Comparison of ENCODE assay signal across 26 cellular contexts in the genomic region with DNA sequence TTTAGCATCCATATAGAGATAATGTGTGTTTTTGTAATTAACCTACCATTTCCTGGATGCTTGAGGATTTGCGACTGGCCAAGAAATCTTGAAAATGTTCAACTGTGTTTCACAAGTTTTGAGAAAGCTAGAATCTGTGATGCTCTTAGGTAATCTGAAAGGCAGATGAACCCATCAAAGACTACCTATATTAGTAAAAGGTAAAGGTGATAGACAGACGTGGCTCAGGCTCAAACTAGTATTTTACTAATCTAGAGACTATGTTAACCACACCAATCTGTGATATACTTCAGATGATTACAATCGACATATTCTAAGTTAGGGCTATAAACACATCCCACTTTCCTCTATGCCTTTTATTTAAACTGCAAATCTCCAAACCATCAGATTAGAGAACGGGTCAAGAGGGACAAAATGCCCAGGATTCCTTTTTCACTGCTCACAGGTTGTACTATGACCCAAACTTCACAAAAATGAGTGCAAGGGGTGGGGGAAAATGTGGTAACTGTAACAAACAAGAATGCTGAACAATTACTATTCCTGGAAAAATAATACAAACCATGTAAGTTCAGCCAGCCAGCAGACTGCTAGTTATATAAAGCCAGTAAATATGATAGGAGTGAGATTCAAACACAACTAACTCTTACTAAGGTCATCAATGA.
DNase-seq lines count a peak whose midpoint lies in the region; ATAC-seq, FAIRE-seq and TF ChIP-seq lines count a peak whose summit lies in the region.
"Had no signal": no experiment of that assay in that cellular context is flagged by ENCODE, and none has a peak within 500 bp of the region (broad histone marks: within the 10 kb centered on the region; RNA-seq: fewer than 3 reads in every experiment).

No MANE protein-coding gene starts in this region.

- no peak overlapping the region for H3K27ac ChIP-seq in HepG2 (ENCODE audit: extremely low read length, insufficient read depth, low read length)
- no peak overlapping the region for H3K27ac ChIP-seq in right lobe of liver
- H3K27ac ChIP-seq: esophagus squamous epithelium, gastroesophageal sphincter, left ventricle myocardium inferior, ovary, PC-9, thyroid gland had no signal

- peaks cover 15% of the 10 kb centered on the region for H3K4me1 ChIP-seq in HepG2 (ENCODE audit: insufficient read depth, low read length)
- no peaks in the 10 kb centered on the region for H3K4me1 ChIP-seq in right lobe of liver
- H3K4me1 ChIP-seq: esophagus squamous epithelium, left ventricle myocardium inferior, thyroid gland had no signal

- H3K4me3 ChIP-seq in HepG2 (replicated peaks in 1 of 3; ENCODE audit: insufficient read depth in 1 of 3, low read depth in 2 of 3, low read length in 3 of 3) (no peak overlapping the region), right lobe of liver (no peak overlapping the region)
- H3K4me3 ChIP-seq: esophagus squamous epithelium, gastroesophageal sphincter, left ventricle myocardium inferior, ovary, PC-9, thyroid gland had no signal

- TF ChIP-seq CTCF in HepG2 (CRISPR knock-in tag; IDR thresholded peaks at IDR 0.05) (no peak), right lobe of liver (IDR thresholded peaks at IDR 0.05) (no peak), activated B cell treated with CpG ODN at 0.5 μM for 24 hours (IDR thresholded peaks at IDR 0.05) (no peak)

- peak; percentile 15 for DNase-seq in HepG2 (ENCODE audit: low spot score)
- no peak for DNase-seq in right lobe of liver
- no peak for DNase-seq in activated B cell treated with CpG ODN at 0.5 μM for 24 hours
- DNase-seq in iris pigment epithelial cell (ENCODE audit: low read depth): peak; percentile 69
- no peak for DNase-seq in stimulated activated naive CD8-positive, alpha-beta T cell treated with anti-CD3 and anti-CD28 coated beads, Interleukin-15, amount 100 ng/mL, for 72 hours
- no peak for DNase-seq in pons (ENCODE audit: low spot score)
- no peak for DNase-seq in HT-29 (ENCODE audit: low spot score)
- DNase-seq in midbrain (lab: John Stamatoyannopoulos, UW): no peak
- DNase-seq: activated CD4-positive, alpha-beta T cell treated with anti-CD3 and anti-CD28 coated beads for 1 hour; amniotic stem cell; esophagus squamous epithelium; left ventricle myocardium inferior; natural killer cell; NCI-H146; ovary; PC-9; right cardiac atrium; SIG-M5; stimulated activated CD4-positive, alpha-beta T cell treated with anti-CD3 and anti-CD28 coated beads, Interleukin-4, amount 100 ng/mL, for 24 hours; stimulated activated naive CD4-positive, alpha-beta T cell treated with Interleukin-2 at 50 U/mL for 16 hours; thyroid gland had no signal

- peaks cover 38% of the 10 kb centered on the region for H3K36me3 Mint-ChIP-seq in activated B cell treated with CpG ODN at 0.5 μM for 24 hours (ENCODE audit: low read depth)
- H3K36me3 Mint-ChIP-seq: natural killer cell had no signal

- no peak overlapping the region for H3K4me2 ChIP-seq in HepG2 (ENCODE audit: low read depth, low read length)
- H3K4me2 ChIP-seq: PC-9 had no signal

- in situ Hi-C loops in HepG2 (cut with HindIII; ENCODE audit: extremely low pct_ligation_motif_present, low pct_unique_long_range_greater_than_20kb): no loop called here

- no peak for TF ChIP-seq RAD21 in HepG2 (CRISPR knock-in tag; IDR thresholded peaks at IDR 0.05)

- POLR2A ChIA-PET in HepG2 (lab: Yijun Ruan, JAX): no interaction called here
- POLR2A ChIA-PET in activated B cell treated with CpG ODN at 0.5 μM for 24 hours (lab: Charles Lee): no interaction called here

- H3K9me3 Mint-ChIP-seq in activated B cell treated with CpG ODN at 0.5 μM for 24 hours: no peaks in the 10 kb centered on the region
- H3K9me3 Mint-ChIP-seq in stimulated activated naive CD8-positive, alpha-beta T cell treated with anti-CD3 and anti-CD28 coated beads, Interleukin-15, amount 100 ng/mL, for 72 hours: no peaks in the 10 kb centered on the region
- H3K9me3 Mint-ChIP-seq: activated T-helper 2 cell treated with anti-CD3 and anti-CD28 coated beads, Interferon-gamma antibody, Interleukin-2, Interleukin-4, amounts not matched to agents 10 μg/mL and 5 μg/mL and 100 μg/mL, durations not matched to agents 14 hours and 24 hours and 36 hours; CD14-positive monocyte; natural killer cell had no signal

- BruUV-seq in HepG2 (replicated peaks; lab: Mats Ljungman, UMichigan): no TSS peak

- ATAC-seq in HepG2 (no peak), right lobe of liver (no peak), activated B cell treated with CpG ODN at 0.5 μM for 24 hours (ENCODE audit: low read depth) (no peak)
- peak; percentile 96 for ATAC-seq in stimulated activated naive CD8-positive, alpha-beta T cell treated with anti-CD3 and anti-CD28 coated beads, Interleukin-15, amount 100 ng/mL, for 72 hours
- ATAC-seq: gastroesophageal sphincter, natural killer cell, right cardiac atrium had no signal

- H3K27me3 ChIP-seq in HepG2 (ENCODE audit: control insufficient read depth in 1 of 2, insufficient read depth in 2 of 2, low read length in 2 of 2) (no peaks in the 10 kb centered on the region), right lobe of liver (no peaks in the 10 kb centered on the region)
- H3K27me3 ChIP-seq: esophagus squamous epithelium, gastroesophageal sphincter, ovary, thyroid gland had no signal

- intact Hi-C loops in HepG2 (cut with micrococcal nuclease; ENCODE audit: unreplicated experiment): no loop called here
- intact Hi-C loops in right lobe of liver (cut with DNase I): no loop called here
- intact Hi-C loops in activated B cell treated with CpG ODN at 0.5 μM for 24 hours (cut with micrococcal nuclease): no loop called here

- 92% methylated on average over 4 of the region's 4 CpGs for WGBS in HepG2 (ENCODE audit: low lambda C conversion rate)
- 74% methylated on average over 4 of the region's 4 CpGs for WGBS in right lobe of liver (ENCODE audit: insufficient coverage, low coverage, low lambda C conversion rate, missing lambda C conversion rate)

- CTCF ChIA-PET in HepG2 (lab: Yijun Ruan, JAX; ENCODE audit: low intra/inter-chr PET ratio, low total read pairs): no interaction called here
- CTCF ChIA-PET in activated B cell treated with CpG ODN at 0.5 μM for 24 hours (lab: Charles Lee): no interaction called here

- no peak overlapping the region for H3K9ac ChIP-seq in HepG2 (ENCODE audit: insufficient read depth, low read depth, low read length)

- TF ChIP-seq POLR2A in HepG2 (IDR thresholded peaks at IDR 0.05; ENCODE audit: insufficient read depth in 1 of 2, low read depth in 2 of 2, low read length in 2 of 2) (no peak), right lobe of liver (IDR thresholded peaks at IDR 0.05) (no peak)

- H3K4me3 Mint-ChIP-seq in activated B cell treated with CpG ODN at 0.5 μM for 24 hours: no peak overlapping the region
- peak overlapping the region in 1 of 2 donors; percentile 52 for H3K4me3 Mint-ChIP-seq in stimulated activated naive CD8-positive, alpha-beta T cell treated with anti-CD3 and anti-CD28 coated beads, Interleukin-15, amount 100 ng/mL, for 72 hours
- H3K4me3 Mint-ChIP-seq: CD14-positive monocyte, natural killer cell had no signal

- H3K9me3 ChIP-seq in HepG2 (ENCODE audit: low read length): no peaks in the 10 kb centered on the region
- H3K9me3 ChIP-seq in right lobe of liver: no peaks in the 10 kb centered on the region
- H3K9me3 ChIP-seq: esophagus squamous epithelium, gastroesophageal sphincter, left ventricle myocardium inferior, ovary, thyroid gland had no signal

- H3K36me3 ChIP-seq in HepG2 (replicated peaks in 1 of 2; ENCODE audit: control insufficient read depth in 1 of 2, insufficient read depth in 2 of 2, low read length in 2 of 2) (0 out of 5 replicates have a peak, but pooled peaks cover 0 to 1% of the 10 kb centered on the region in 2 experiments), right lobe of liver (no peaks in the 10 kb centered on the region)
- H3K36me3 ChIP-seq: esophagus squamous epithelium, gastroesophageal sphincter, left ventricle myocardium inferior, ovary, thyroid gland had no signal

- no peak for TF ChIP-seq EP300 in HepG2 (IDR thresholded peaks at IDR 0.05; ENCODE audit: low read depth in 2 of 2, low read length in 2 of 2)
- no peak for TF ChIP-seq EP300 in HepG2 (CRISPR knock-in tag; IDR thresholded peaks at IDR 0.05; ENCODE audit: borderline replicate concordance)

- H4K20me1 ChIP-seq in HepG2 (ENCODE audit: insufficient read depth, low read length): no peaks in the 10 kb centered on the region

- H2AFZ ChIP-seq in HepG2 (ENCODE audit: low read length): no peak overlapping the region
- H2AFZ ChIP-seq: PC-9 had no signal

- peaks cover 4% of the 10 kb centered on the region for H3K79me2 ChIP-seq in HepG2 (ENCODE audit: insufficient read depth, low read length)

- FAIRE-seq in HepG2 (lab: Jason Lieb, UNC): no peak
- FAIRE-seq: HTR-8/SVneo, islet of Langerhans had no signal

- peak overlapping the region; percentile 37 for H3K27ac Mint-ChIP-seq in activated B cell treated with CpG ODN at 0.5 μM for 24 hours
- peak overlapping the region; percentile 84 to 85 for H3K27ac Mint-ChIP-seq in stimulated activated naive CD8-positive, alpha-beta T cell treated with anti-CD3 and anti-CD28 coated beads, Interleukin-15, amount 100 ng/mL, for 72 hours
- H3K27ac Mint-ChIP-seq: activated T-helper 2 cell treated with anti-CD3 and anti-CD28 coated beads, Interferon-gamma antibody, Interleukin-2, Interleukin-4, amounts not matched to agents 10 μg/mL and 5 μg/mL and 100 μg/mL, durations not matched to agents 14 hours and 24 hours and 36 hours; natural killer cell had no signal

- no peaks in the 10 kb centered on the region for H3K27me3 Mint-ChIP-seq in activated B cell treated with CpG ODN at 0.5 μM for 24 hours
- H3K27me3 Mint-ChIP-seq in stimulated activated naive CD8-positive, alpha-beta T cell treated with anti-CD3 and anti-CD28 coated beads, Interleukin-15, amount 100 ng/mL, for 72 hours: no peaks in the 10 kb centered on the region

- peaks cover 25% of the 10 kb centered on the region for H3K4me1 Mint-ChIP-seq in activated B cell treated with CpG ODN at 0.5 μM for 24 hours
- peaks cover 86% of the 10 kb centered on the region for H3K4me1 Mint-ChIP-seq in stimulated activated naive CD8-positive, alpha-beta T cell treated with anti-CD3 and anti-CD28 coated beads, Interleukin-15, amount 100 ng/mL, for 72 hours
- H3K4me1 Mint-ChIP-seq: CD14-positive monocyte had no signal

TF ChIP-seq in HepG2, 621 proteins besides CTCF, POLR2A, EP300 and RAD21 (continues in another document):
- TF ChIP-seq FOXO1 (CRISPR knock-in tag; IDR thresholded peaks at IDR 0.05) (no peak), ZNF335 (CRISPR knock-in tag; IDR thresholded peaks at IDR 0.05) (no peak), SOX5 (CRISPR knock-in tag; IDR thresholded peaks at IDR 0.05; ENCODE audit: borderline replicate concordance) (no peak), KLF16 (CRISPR knock-in tag; IDR thresholded peaks at IDR 0.05) (no peak), HOXA5 (CRISPR knock-in tag; IDR thresholded peaks at IDR 0.05) (no peak), ZNF234 (CRISPR knock-in tag; conservative IDR thresholded peaks at IDR 0.05) (no peak), TGIF2 (CRISPR knock-in tag; IDR thresholded peaks at IDR 0.05) (no peak)

Comparison
In these comparisons a context has a peak if more than half of its experiments do, and no peak if none do; other contexts are left out.
1. DNase-seq: peak in HepG2 (single experiment) and iris pigment epithelial cell (single experiment); none in right lobe of liver (0 of 3), activated B cell treated with CpG ODN at 0.5 μM for 24 hours (single experiment), stimulated activated naive CD8-positive, alpha-beta T cell treated with anti-CD3 and anti-CD28 coated beads, Interleukin-15, amount 100 ng/mL, for 72 hours (0 of 2), pons (single experiment), HT-29 (single experiment) and midbrain (single experiment).